Comparison of ENCODE assay signal across 1 cellular context in the genomic region with DNA sequence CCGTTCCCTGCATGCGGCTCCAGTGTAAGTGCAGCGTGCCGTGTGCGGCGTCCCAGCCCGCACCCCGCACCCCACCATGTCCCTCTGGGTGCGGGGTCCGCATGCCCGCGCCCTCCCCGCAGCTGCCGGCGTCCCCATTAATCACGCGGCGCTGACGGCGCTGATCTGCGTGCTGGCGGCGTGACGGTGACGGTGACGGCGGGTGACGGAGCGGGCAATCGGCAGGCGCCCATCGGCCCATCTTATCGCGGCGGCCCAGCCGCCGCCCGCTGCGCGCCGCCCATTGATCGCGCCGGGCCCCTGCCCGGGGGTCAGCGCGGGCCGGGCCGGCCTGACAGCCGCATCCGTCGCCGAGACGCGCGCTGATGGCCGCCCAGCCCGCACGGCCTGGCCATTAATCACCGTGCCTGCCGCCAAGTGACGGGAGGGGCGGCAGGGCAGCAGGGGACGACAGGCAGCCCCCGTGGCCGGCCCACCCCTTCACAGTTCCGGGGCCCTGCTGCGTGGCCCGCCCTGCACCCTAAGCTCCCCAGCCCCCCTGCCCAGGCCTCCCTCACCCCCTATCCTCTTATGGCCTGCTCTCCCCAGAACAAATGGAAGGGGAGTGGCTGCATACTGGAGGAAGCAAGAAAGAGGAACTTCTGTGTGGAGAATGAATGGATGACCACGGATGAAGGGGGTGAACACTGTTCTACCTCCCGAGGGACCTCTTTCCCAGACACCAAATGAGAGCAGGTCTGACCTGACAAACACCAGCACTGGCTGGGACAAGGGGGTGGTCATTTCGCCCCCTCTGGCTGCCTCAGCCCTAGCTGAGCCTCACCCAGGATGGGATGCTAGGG.
TF ChIP-seq lines count a peak whose summit lies in the region.

No MANE protein-coding gene starts in this region.

TF ChIP-seq in K562, 482 proteins besides CTCF, POLR2A, EP300 and RAD21 (continued from another document and continues in another):
- no peak for TF ChIP-seq NR1H2 (CRISPR knock-in tag; IDR thresholded peaks at IDR 0.05)
- TF ChIP-seq HCFC1 (IDR thresholded peaks at IDR 0.05; ENCODE audit: low read depth, low read length) = no peak
- no peak for TF ChIP-seq ZNF212 (CRISPR knock-in tag; IDR thresholded peaks at IDR 0.05)
- TF ChIP-seq ZNF140 (CRISPR knock-in tag; IDR thresholded peaks at IDR 0.05) = no peak
- TF ChIP-seq, protein P1, sequence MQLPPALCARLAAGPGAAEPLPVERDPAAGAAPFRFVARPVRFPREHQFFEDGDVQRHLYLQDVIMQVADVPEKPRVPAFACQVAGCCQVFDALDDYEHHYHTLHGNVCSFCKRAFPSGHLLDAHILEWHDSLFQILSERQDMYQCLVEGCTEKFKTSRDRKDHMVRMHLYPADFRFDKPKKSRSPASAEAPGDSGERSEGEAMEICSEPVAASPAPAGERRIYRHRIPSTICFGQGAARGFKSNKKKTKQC (CRISPR knock-in tag; IDR thresholded peaks at IDR 0.05) = no peak
- TF ChIP-seq, protein P2, sequence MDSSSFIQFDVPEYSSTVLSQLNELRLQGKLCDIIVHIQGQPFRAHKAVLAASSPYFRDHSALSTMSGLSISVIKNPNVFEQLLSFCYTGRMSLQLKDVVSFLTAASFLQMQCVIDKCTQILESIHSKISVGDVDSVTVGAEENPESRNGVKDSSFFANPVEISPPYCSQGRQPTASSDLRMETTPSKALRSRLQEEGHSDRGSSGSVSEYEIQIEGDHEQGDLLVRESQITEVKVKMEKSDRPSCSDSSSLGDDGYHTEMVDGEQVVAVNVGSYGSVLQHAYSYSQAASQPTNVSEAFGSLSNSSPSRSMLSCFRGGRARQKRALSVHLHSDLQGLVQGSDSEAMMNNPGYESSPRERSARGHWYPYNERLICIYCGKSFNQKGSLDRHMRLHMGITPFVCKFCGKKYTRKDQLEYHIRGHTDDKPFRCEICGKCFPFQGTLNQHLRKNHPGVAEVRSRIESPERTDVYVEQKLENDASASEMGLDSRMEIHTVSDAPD (CRISPR knock-in tag; IDR thresholded peaks at IDR 0.05) = no peak
- no peak for TF ChIP-seq NCOA4 (IDR thresholded peaks at IDR 0.05; ENCODE audit: partially characterized antibody)
- TF ChIP-seq SMARCC2 (IDR thresholded peaks at IDR 0.05; ENCODE audit: low read depth) = peak; percentile 55; the same call in 1 of the 2 replicates
- TF ChIP-seq EP400 (IDR thresholded peaks at IDR 0.05) = peak; percentile 62; the same call in 1 of the 2 replicates
- TF ChIP-seq CBFB (CRISPR knock-in tag; IDR thresholded peaks at IDR 0.05) = 0 out of 2 replicates have a peak, but pooled peaks have one; percentile 23
- TF ChIP-seq, protein P3, sequence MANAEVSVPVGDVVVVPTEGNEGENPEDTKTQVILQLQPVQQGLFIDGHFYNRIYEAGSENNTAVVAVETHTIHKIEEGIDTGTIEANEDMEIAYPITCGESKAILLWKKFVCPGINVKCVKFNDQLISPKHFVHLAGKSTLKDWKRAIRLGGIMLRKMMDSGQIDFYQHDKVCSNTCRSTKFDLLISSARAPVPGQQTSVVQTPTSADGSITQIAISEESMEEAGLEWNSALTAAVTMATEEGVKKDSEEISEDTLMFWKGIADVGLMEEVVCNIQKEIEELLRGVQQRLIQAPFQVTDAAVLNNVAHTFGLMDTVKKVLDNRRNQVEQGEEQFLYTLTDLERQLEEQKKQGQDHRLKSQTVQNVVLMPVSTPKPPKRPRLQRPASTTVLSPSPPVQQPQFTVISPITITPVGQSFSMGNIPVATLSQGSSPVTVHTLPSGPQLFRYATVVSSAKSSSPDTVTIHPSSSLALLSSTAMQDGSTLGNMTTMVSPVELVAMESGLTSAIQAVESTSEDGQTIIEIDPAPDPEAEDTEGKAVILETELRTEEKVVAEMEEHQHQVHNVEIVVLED (CRISPR knock-in tag; IDR thresholded peaks at IDR 0.05) = peak; percentile 93
- TF ChIP-seq, protein P4, sequence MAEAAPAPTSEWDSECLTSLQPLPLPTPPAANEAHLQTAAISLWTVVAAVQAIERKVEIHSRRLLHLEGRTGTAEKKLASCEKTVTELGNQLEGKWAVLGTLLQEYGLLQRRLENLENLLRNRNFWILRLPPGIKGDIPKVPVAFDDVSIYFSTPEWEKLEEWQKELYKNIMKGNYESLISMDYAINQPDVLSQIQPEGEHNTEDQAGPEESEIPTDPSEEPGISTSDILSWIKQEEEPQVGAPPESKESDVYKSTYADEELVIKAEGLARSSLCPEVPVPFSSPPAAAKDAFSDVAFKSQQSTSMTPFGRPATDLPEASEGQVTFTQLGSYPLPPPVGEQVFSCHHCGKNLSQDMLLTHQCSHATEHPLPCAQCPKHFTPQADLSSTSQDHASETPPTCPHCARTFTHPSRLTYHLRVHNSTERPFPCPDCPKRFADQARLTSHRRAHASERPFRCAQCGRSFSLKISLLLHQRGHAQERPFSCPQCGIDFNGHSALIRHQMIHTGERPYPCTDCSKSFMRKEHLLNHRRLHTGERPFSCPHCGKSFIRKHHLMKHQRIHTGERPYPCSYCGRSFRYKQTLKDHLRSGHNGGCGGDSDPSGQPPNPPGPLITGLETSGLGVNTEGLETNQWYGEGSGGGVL (CRISPR knock-in tag; IDR thresholded peaks at IDR 0.05) = no peak
- no peak for TF ChIP-seq ETV6 (IDR thresholded peaks at IDR 0.05; ENCODE audit: borderline replicate concordance in 1 of 2, low read depth in 2 of 2, low read length in 1 of 2)
- no peak for TF ChIP-seq ETV6 (CRISPR knock-in tag; IDR thresholded peaks at IDR 0.05; ENCODE audit: borderline replicate concordance)
- TF ChIP-seq SMC3 (conservative IDR thresholded peaks at IDR 0.05; ENCODE audit: insufficient read depth, low read depth, low read length) = no peak
- TF ChIP-seq HNRNPUL1 (IDR thresholded peaks at IDR 0.05; ENCODE audit: low read length) = no peak
- TF ChIP-seq, protein P5, sequence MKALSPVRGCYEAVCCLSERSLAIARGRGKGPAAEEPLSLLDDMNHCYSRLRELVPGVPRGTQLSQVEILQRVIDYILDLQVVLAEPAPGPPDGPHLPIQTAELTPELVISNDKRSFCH (CRISPR knock-in tag; IDR thresholded peaks at IDR 0.05) = no peak
- TF ChIP-seq, protein P5 (tag; IDR thresholded peaks at IDR 0.05) = peak; percentile 33; the same call in 1 of the 2 replicates
- TF ChIP-seq FOXP1 (CRISPR knock-in tag; IDR thresholded peaks at IDR 0.05) = no peak
- peak; percentile 79 for TF ChIP-seq L3MBTL2 (IDR thresholded peaks at IDR 0.05)
- TF ChIP-seq SPI1 (IDR thresholded peaks at IDR 0.05; ENCODE audit: borderline replicate concordance, low read depth, low read length) = peak; percentile 75
- TF ChIP-seq HNRNPH1 (optimal IDR thresholded peaks at IDR 0.05; ENCODE audit: low read depth, low read length) = no peak
- TF ChIP-seq SLC30A9 (CRISPR knock-in tag; IDR thresholded peaks at IDR 0.05) = no peak
- peak; percentile 17 for TF ChIP-seq TAF1 (IDR thresholded peaks at IDR 0.05; ENCODE audit: control insufficient read depth, extremely low read depth, insufficient read depth, low read length, severe bottlenecking)
- TF ChIP-seq, protein P6, sequence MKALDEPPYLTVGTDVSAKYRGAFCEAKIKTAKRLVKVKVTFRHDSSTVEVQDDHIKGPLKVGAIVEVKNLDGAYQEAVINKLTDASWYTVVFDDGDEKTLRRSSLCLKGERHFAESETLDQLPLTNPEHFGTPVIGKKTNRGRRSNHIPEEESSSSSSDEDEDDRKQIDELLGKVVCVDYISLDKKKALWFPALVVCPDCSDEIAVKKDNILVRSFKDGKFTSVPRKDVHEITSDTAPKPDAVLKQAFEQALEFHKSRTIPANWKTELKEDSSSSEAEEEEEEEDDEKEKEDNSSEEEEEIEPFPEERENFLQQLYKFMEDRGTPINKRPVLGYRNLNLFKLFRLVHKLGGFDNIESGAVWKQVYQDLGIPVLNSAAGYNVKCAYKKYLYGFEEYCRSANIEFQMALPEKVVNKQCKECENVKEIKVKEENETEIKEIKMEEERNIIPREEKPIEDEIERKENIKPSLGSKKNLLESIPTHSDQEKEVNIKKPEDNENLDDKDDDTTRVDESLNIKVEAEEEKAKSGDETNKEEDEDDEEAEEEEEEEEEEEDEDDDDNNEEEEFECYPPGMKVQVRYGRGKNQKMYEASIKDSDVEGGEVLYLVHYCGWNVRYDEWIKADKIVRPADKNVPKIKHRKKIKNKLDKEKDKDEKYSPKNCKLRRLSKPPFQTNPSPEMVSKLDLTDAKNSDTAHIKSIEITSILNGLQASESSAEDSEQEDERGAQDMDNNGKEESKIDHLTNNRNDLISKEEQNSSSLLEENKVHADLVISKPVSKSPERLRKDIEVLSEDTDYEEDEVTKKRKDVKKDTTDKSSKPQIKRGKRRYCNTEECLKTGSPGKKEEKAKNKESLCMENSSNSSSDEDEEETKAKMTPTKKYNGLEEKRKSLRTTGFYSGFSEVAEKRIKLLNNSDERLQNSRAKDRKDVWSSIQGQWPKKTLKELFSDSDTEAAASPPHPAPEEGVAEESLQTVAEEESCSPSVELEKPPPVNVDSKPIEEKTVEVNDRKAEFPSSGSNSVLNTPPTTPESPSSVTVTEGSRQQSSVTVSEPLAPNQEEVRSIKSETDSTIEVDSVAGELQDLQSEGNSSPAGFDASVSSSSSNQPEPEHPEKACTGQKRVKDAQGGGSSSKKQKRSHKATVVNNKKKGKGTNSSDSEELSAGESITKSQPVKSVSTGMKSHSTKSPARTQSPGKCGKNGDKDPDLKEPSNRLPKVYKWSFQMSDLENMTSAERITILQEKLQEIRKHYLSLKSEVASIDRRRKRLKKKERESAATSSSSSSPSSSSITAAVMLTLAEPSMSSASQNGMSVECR (CRISPR knock-in tag; IDR thresholded peaks at IDR 0.05) = peak; percentile 35
- TF ChIP-seq, protein P7, sequence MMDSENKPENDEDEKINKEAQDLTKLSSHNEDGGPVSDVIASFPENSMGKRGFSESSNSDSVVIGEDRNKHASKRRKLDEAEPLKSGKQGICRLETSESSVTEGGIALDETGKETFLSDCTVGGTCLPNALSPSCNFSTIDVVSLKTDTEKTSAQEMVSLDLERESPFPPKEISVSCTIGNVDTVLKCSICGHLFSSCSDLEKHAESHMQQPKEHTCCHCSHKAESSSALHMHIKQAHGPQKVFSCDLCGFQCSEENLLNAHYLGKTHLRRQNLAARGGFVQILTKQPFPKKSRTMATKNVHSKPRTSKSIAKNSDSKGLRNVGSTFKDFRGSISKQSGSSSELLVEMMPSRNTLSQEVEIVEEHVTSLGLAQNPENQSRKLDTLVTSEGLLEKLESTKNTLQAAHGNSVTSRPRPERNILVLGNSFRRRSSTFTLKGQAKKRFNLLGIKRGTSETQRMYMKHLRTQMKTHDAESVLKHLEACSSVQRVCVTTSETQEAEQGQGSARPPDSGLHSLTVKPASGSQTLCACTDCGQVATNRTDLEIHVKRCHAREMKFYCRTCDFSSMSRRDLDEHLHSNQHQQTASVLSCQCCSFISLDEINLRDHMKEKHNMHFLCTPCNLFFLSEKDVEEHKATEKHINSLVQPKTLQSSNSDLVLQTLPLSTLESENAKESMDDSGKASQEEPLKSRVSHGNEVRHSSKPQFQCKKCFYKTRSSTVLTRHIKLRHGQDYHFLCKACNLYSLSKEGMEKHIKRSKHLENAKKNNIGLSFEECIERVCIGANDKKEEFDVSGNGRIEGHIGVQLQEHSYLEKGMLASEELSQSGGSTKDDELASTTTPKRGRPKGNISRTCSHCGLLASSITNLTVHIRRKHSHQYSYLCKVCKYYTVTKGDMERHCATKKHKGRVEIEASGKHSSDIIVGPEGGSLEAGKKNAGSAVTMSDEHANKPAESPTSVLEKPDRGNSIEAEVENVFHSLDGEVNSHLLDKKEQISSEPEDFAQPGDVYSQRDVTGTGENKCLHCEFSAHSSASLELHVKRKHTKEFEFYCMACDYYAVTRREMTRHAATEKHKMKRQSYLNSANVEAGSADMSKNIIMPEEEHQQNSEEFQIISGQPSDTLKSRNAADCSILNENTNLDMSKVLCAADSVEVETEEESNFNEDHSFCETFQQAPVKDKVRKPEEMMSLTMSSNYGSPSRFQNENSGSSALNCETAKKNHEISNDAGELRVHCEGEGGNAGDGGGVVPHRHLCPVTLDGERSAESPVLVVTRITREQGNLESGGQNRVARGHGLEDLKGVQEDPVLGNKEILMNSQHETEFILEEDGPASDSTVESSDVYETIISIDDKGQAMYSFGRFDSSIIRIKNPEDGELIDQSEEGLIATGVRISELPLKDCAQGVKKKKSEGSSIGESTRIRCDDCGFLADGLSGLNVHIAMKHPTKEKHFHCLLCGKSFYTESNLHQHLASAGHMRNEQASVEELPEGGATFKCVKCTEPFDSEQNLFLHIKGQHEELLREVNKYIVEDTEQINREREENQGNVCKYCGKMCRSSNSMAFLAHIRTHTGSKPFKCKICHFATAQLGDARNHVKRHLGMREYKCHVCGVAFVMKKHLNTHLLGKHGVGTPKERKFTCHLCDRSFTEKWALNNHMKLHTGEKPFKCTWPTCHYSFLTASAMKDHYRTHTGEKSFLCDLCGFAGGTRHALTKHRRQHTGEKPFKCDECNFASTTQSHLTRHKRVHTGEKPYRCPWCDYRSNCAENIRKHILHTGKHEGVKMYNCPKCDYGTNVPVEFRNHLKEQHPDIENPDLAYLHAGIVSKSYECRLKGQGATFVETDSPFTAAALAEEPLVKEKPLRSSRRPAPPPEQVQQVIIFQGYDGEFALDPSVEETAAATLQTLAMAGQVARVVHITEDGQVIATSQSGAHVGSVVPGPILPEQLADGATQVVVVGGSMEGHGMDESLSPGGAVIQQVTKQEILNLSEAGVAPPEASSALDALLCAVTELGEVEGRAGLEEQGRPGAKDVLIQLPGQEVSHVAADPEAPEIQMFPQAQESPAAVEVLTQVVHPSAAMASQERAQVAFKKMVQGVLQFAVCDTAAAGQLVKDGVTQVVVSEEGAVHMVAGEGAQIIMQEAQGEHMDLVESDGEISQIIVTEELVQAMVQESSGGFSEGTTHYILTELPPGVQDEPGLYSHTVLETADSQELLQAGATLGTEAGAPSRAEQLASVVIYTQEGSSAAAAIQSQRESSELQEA (IDR thresholded peaks at IDR 0.05; ENCODE audit: low read depth) = no peak
- no peak for TF ChIP-seq SRF (CRISPR knock-in tag; IDR thresholded peaks at IDR 0.05)
- no peak for TF ChIP-seq SRSF3 (IDR thresholded peaks at IDR 0.05; ENCODE audit: insufficient read depth, low read length)
- TF ChIP-seq ZFPM2 (CRISPR knock-in tag; IDR thresholded peaks at IDR 0.05) = no peak
- TF ChIP-seq, protein P8, sequence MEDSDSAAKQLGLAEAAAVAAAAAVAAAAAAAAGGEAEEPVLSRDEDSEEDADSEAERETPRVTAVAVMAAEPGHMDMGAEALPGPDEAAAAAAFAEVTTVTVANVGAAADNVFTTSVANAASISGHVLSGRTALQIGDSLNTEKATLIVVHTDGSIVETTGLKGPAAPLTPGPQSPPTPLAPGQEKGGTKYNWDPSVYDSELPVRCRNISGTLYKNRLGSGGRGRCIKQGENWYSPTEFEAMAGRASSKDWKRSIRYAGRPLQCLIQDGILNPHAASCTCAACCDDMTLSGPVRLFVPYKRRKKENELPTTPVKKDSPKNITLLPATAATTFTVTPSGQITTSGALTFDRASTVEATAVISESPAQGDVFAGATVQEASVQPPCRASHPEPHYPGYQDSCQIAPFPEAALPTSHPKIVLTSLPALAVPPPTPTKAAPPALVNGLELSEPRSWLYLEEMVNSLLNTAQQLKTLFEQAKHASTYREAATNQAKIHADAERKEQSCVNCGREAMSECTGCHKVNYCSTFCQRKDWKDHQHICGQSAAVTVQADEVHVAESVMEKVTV (CRISPR knock-in tag; IDR thresholded peaks at IDR 0.05) = no peak
- TF ChIP-seq ZNF507 (tag; conservative IDR thresholded peaks at IDR 0.05) = no peak
- no peak for TF ChIP-seq LCOR (CRISPR knock-in tag; IDR thresholded peaks at IDR 0.05)
